Comparison of ENCODE assay signal across 1 cellular context in genomic region chr4:185221491-185221890, GRCh38.
A peak's percentile ranks its signal among the peaks of the same experiment; 100 is the strongest.
TF ChIP-seq lines count a peak whose summit lies in the region.

No MANE protein-coding gene starts in this region.

TF ChIP-seq in K562, 482 proteins besides CTCF, POLR2A, EP300 and RAD21:
- TF ChIP-seq ZNF316 (IDR thresholded peaks at IDR 0.05) (0 out of 2 replicates have a peak, but pooled peaks have one; percentile 12), KLF13 (tag; IDR thresholded peaks at IDR 0.05; ENCODE audit: borderline replicate concordance, low read depth) (no peak)
TF ChIP-seq in K562: peak in this region for 1.
